8 cellular contexts compared by ENCODE assay signal in genomic region chr1:3772715-3773571, GRCh38. TPM values are rescaled to one million over a fixed set of nuclear protein-coding genes. Genes with fewer than 3 reads are reported as not detected.
A peak's percentile ranks its signal among the peaks of the same experiment; 100 is the strongest.
DNase-seq lines count a peak whose midpoint lies in the region; ATAC-seq lines count a peak whose summit lies in the region.

SMIM1 (plus strand) TSS chr1:3772749; CDS start chr1:3775374, 2,625 bp downstream.

- peak within 1 kb of the TSS; percentile 97 for H2AK5ac ChIP-seq in neuronal stem cell (ENCODE audit: low read depth, low read length)

- peaks cover 3% of the 10 kb centered on the region for H3K79me1 ChIP-seq in neuronal stem cell (ENCODE audit: low read depth, low read length)

- ATAC-seq in GM21723 (IDR thresholded peaks at IDR 0.05; ENCODE audit: unreplicated experiment), result peak; percentile 25

- peak within 1 kb of the TSS; percentile 98 for H3K23ac ChIP-seq in neuronal stem cell (ENCODE audit: low read depth, low read length, poor library complexity)

- H2BK120ac ChIP-seq in neuronal stem cell (ENCODE audit: low read depth, low read length), result no peak within 1 kb of the TSS

- peak within 1 kb of the TSS; percentile 70 for H3K27ac ChIP-seq in BLaER1
- peak within 1 kb of the TSS; percentile 28 to 34 for H3K27ac ChIP-seq in esophagus (ENCODE audit: low read depth in 2 of 2, low read length in 1 of 2)
- H3K27ac ChIP-seq in neuronal stem cell (replicated peaks; ENCODE audit: low read length), result no peak within 1 kb of the TSS

- H2BK5ac ChIP-seq in neuronal stem cell (ENCODE audit: low read length), result peak within 1 kb of the TSS; percentile 29

- peaks cover 2% of the 10 kb centered on the region; the same call in 1 of the 2 replicates for H3K36me3 ChIP-seq in BLaER1
- H3K36me3 ChIP-seq in esophagus (ENCODE audit: control insufficient read depth in 2 of 2, insufficient read depth in 2 of 2, low read length in 1 of 2), result no peaks in the 10 kb centered on the region
- H3K36me3 ChIP-seq in neuronal stem cell (replicated peaks in 1 of 2; ENCODE audit: control insufficient read depth in 2 of 2, insufficient read depth in 2 of 2, low read length in 2 of 2), result no peaks in the 10 kb centered on the region

- H3K4me2 ChIP-seq in BLaER1, result peak within 1 kb of the TSS; percentile 97
- peak within 1 kb of the TSS; percentile 86 for H3K4me2 ChIP-seq in neuronal stem cell (ENCODE audit: insufficient read depth, low read length, poor library complexity, severe bottlenecking)

- H4K20me1 ChIP-seq in BLaER1, result peaks cover 49% of the 10 kb centered on the region

- peak within 1 kb of the TSS; percentile 92 for H2BK15ac ChIP-seq in neuronal stem cell (ENCODE audit: low read length)

- H3K4ac ChIP-seq in neuronal stem cell (ENCODE audit: low read length), result peak within 1 kb of the TSS; percentile 66

- peak within 1 kb of the TSS; percentile 95 for H2AFZ ChIP-seq in neuronal stem cell (ENCODE audit: low read length)

- H3K9me3 ChIP-seq in BLaER1 (no peaks in the 10 kb centered on the region), esophagus (ENCODE audit: control insufficient read depth in 2 of 2, insufficient read depth in 1 of 2, low read depth in 1 of 2, low read length in 1 of 2) (no peaks in the 10 kb centered on the region), neuronal stem cell (replicated peaks in 1 of 2; ENCODE audit: control insufficient read depth in 2 of 2, insufficient read depth in 1 of 2, low read depth in 1 of 2, low read length in 2 of 2) (no peaks in the 10 kb centered on the region)

- H3K14ac ChIP-seq in neuronal stem cell (ENCODE audit: low read length), result peak within 1 kb of the TSS; percentile 71

- 13% methylated on average over 48 to 55 of the region's 55 CpGs for WGBS in esophagus, 2 donors
- WGBS in neuronal stem cell (ENCODE audit: extremely low coverage in 2 of 2, insufficient read length in 2 of 2, insufficient replicate concordance in 1 of 2), 2 donors, result no CpG with 5 or more reads among the region's 55 CpGs

- peak within 1 kb of the TSS; percentile 64 for H4K91ac ChIP-seq in neuronal stem cell (ENCODE audit: low read depth, low read length, poor library complexity)

- DNase-seq in RPMI8226 (peak; percentile 61), neuronal stem cell (ENCODE audit: low spot score) (no peak), NCI-H1436 treated with DMSO at 0.1 percent for 48 hours (lab: John Stamatoyannopoulos, UW) (no peak), NCI-H524 treated with DMSO at 0.1 percent for 48 hours (lab: John Stamatoyannopoulos, UW) (no peak), NCI-H2171 (lab: John Stamatoyannopoulos, UW) (no peak)

- H3K4me1 ChIP-seq in BLaER1, result peaks cover 95% of the 10 kb centered on the region
- peaks cover 7 to 33% of the 10 kb centered on the region in 2 donors for H3K4me1 ChIP-seq in esophagus (ENCODE audit: control insufficient read depth in 2 of 2, insufficient read depth in 2 of 2, low read length in 1 of 2)
- peaks cover 19 to 43% of the 10 kb centered on the region in 2 donors for H3K4me1 ChIP-seq in neuronal stem cell (ENCODE audit: control insufficient read depth in 2 of 2, insufficient read depth in 1 of 2, low read depth in 1 of 2, low read length in 2 of 2)

- H3K9ac ChIP-seq in BLaER1 (peak within 1 kb of the TSS; percentile 69), neuronal stem cell (ENCODE audit: low read depth, low read length, poor library complexity) (peak within 1 kb of the TSS; percentile 84)

- H2BK12ac ChIP-seq in neuronal stem cell (ENCODE audit: low read length), result peak within 1 kb of the TSS; percentile 58

- H3K4me3 ChIP-seq in BLaER1 (peak within 1 kb of the TSS; percentile 71), esophagus (ENCODE audit: low read depth in 1 of 2, low read length in 2 of 2) (peak within 1 kb of the TSS; percentile 34 to 54), neuronal stem cell (ENCODE audit: low read length in 2 of 2) (peak within 1 kb of the TSS; percentile 57 to 83)

- H3K27me3 ChIP-seq in BLaER1 (no peaks in the 10 kb centered on the region), esophagus (ENCODE audit: control insufficient read depth in 1 of 2, insufficient read depth in 2 of 2, low read length in 2 of 2) (no peaks in the 10 kb centered on the region), neuronal stem cell (ENCODE audit: control insufficient read depth in 3 of 3, insufficient read depth in 3 of 3, low read depth in 1 of 3, low read length in 3 of 3) (peaks cover 0 to 10% (median 0%) of the 10 kb centered on the region in 3 experiments)

- peak within 1 kb of the TSS; percentile 89 for H3K18ac ChIP-seq in neuronal stem cell (ENCODE audit: low read length)

- H4K8ac ChIP-seq in neuronal stem cell (ENCODE audit: low read depth, low read length), result peak within 1 kb of the TSS; percentile 82

RNA-seq across cellular contexts. Expression of gene SMIM1, which starts in this region (rescaled TPM):
- 1 to 10 TPM; 1.1 to 1.9 TPM for polyA plus RNA-seq in esophagus
- polyA plus RNA-seq in neuronal stem cell (2013, experiment 1 of 2), result 5.8 TPM
- 5.6 TPM for polyA plus RNA-seq in neuronal stem cell (2013, experiment 2 of 2)
